In the genomic region with DNA sequence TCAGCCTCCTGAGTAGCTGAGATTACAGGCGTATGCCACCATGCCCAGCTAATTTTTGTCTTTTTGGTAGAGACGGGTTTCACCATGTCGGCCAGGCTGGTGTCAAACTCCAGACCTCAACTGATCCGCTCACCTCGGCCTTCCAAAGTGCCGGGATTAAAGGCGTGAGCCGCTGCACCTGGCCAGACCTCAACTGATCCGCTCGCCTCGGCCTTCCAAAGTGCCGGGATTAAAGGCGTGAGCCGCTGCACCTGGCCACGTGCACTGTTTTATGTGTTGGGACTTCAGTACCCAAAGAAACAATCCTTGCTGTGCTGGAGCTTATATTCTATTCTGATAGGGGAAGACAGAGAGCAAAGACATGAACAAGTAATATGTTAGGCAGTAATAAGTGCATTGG, we compare ENCODE assay signal across 16 cellular contexts. TPM values are rescaled to one million over a fixed set of nuclear protein-coding genes. Genes with fewer than 3 reads are reported as not detected.
DNase-seq lines count a peak whose midpoint lies in the region; ATAC-seq and TF ChIP-seq lines count a peak whose summit lies in the region.
"Had no signal": no experiment of that assay in that cellular context is flagged by ENCODE, and none has a peak within 500 bp of the region (broad histone marks: within the 10 kb centered on the region; RNA-seq: fewer than 3 reads in every experiment).

No MANE protein-coding gene starts in this region.

- no peaks in the 10 kb centered on the region for H3K9me3 Mint-ChIP-seq in CD4-positive, alpha-beta T cell
- no peaks in the 10 kb centered on the region for H3K9me3 Mint-ChIP-seq in activated CD8-positive, alpha-beta T cell treated with anti-CD3 and anti-CD28 coated beads, Interleukin-2, amount 10 ng/mL, durations not matched to agents 7 days and 5 days (ENCODE audit: insufficient read depth)
- no peaks in the 10 kb centered on the region for H3K9me3 Mint-ChIP-seq in Caco-2 (ENCODE audit: unreplicated experiment)

- H3K9ac ChIP-seq in mucosa of rectum (ENCODE audit: low read depth in 1 of 2, low read length in 2 of 2), result peak overlapping the region; percentile 27 to 57

- peak overlapping the region; percentile 57 for H3K27ac ChIP-seq in CD4-positive, alpha-beta T cell (ENCODE audit: low read depth, low read length)
- H3K27ac ChIP-seq in mucosa of rectum (ENCODE audit: low read depth in 2 of 2, low read length in 2 of 2), result peak overlapping the region; percentile 92 to 94
- H3K27ac ChIP-seq: adrenal gland, thoracic aorta had no signal

- peak overlapping the region; percentile 83 for H3K27ac Mint-ChIP-seq in CD4-positive, alpha-beta T cell
- H3K27ac Mint-ChIP-seq in activated CD8-positive, alpha-beta T cell treated with anti-CD3 and anti-CD28 coated beads, Interleukin-2, amount 10 ng/mL, durations not matched to agents 7 days and 5 days, result peak overlapping the region; percentile 89
- H3K27ac Mint-ChIP-seq in Caco-2 (ENCODE audit: unreplicated experiment), result no peak overlapping the region

- CTCF ChIA-PET in CD4-positive, alpha-beta T cell (lab: Charles Lee), result interaction anchor here (4.8 kb wide), 1 partner anchor 13 kb away, joined by 25 read pairs; no protein-coding TSS in a partner anchor
- CTCF ChIA-PET in activated CD8-positive, alpha-beta T cell treated with anti-CD3 and anti-CD28 coated beads, Interleukin-2, amount 10 ng/mL, durations not matched to agents 7 days and 5 days (lab: Charles Lee), result interaction anchor here (1.1 to 7.4 kb wide), 5 partner anchors 9 to 21 kb away, joined by 3 to 65 read pairs (median 6); no protein-coding TSS in a partner anchor
- CTCF ChIA-PET in Caco-2 (lab: Charles Lee), result no interaction called here

- POLR2A ChIA-PET in CD4-positive, alpha-beta T cell (lab: Charles Lee), result interaction anchor here (5.8 kb wide), 1 partner anchor 9 kb away, joined by 44 read pairs; the partner anchor contains the start of gene TRAF5
- POLR2A ChIA-PET in activated CD8-positive, alpha-beta T cell treated with anti-CD3 and anti-CD28 coated beads, Interleukin-2, amount 10 ng/mL, durations not matched to agents 7 days and 5 days (lab: Charles Lee), result interaction anchor here (0.6 to 2.0 kb wide), 2 partner anchors 46 to 332 kb away, joined by 4 to 11 read pairs; no protein-coding TSS in a partner anchor
- POLR2A ChIA-PET in Caco-2 (lab: Charles Lee), result no interaction called here

- no TSS peak for BruUV-seq in Caco-2 (replicated peaks; lab: Mats Ljungman, UMichigan)

- TF ChIP-seq CTCF in CD4-positive, alpha-beta T cell (IDR thresholded peaks at IDR 0.05), result no peak
- no peak for TF ChIP-seq CTCF in Caco-2 (IDR thresholded peaks at IDR 0.05; ENCODE audit: insufficient read depth in 1 of 2, low read depth in 1 of 2, low read length in 1 of 2, severe bottlenecking in 1 of 2, unreplicated experiment in 1 of 2)

- H3K4me1 ChIP-seq in mucosa of rectum (ENCODE audit: control insufficient read depth in 2 of 2, insufficient read depth in 2 of 2, low read length in 2 of 2) (peaks cover 62 to 72% of the 10 kb centered on the region in 2 donors), Caco-2 (peaks cover 16% of the 10 kb centered on the region)

- H3K36me3 ChIP-seq in mucosa of rectum (ENCODE audit: control insufficient read depth in 2 of 2, insufficient read depth in 2 of 2, low read length in 2 of 2) (no peaks in the 10 kb centered on the region), Caco-2 (ENCODE audit: control insufficient read depth, insufficient read depth, low read length) (no peaks in the 10 kb centered on the region)
- H3K36me3 ChIP-seq: adrenal gland, thoracic aorta had no signal

- DNase-seq in CD4-positive, alpha-beta T cell, result no peak
- peak; percentile 72 for DNase-seq in DMS53 (lab: John Stamatoyannopoulos, UW)
- DNase-seq in activated CD8-positive, alpha-beta T cell treated with anti-CD3 and anti-CD28 coated beads, Interleukin-2, amount 10 ng/mL, durations not matched to agents 7 days and 5 days, result no peak
- DNase-seq in Caco-2, result no peak
- no peak for DNase-seq in NCI-H1436 (lab: John Stamatoyannopoulos, UW)
- no peak for DNase-seq in NCI-H2171 (lab: John Stamatoyannopoulos, UW)
- DNase-seq: adrenal gland; caudate nucleus; HCEC 1CT; hippocampal formation; NCI-H2107; NCI-H526; stimulated activated CD4-positive, alpha-beta T cell treated with anti-CD3 and anti-CD28 coated beads, Interleukin-2, amount 100 ng/mL, for 24 hours had no signal

- H3K4me1 Mint-ChIP-seq in CD4-positive, alpha-beta T cell (ENCODE audit: low read depth), result peaks cover 84% of the 10 kb centered on the region
- peaks cover 88% of the 10 kb centered on the region for H3K4me1 Mint-ChIP-seq in activated CD8-positive, alpha-beta T cell treated with anti-CD3 and anti-CD28 coated beads, Interleukin-2, amount 10 ng/mL, durations not matched to agents 7 days and 5 days (ENCODE audit: low read depth)
- peaks cover 14% of the 10 kb centered on the region for H3K4me1 Mint-ChIP-seq in Caco-2 (ENCODE audit: low read depth, unreplicated experiment)

- peak overlapping the region; percentile 18 for H3K4me3 Mint-ChIP-seq in CD4-positive, alpha-beta T cell
- H3K4me3 Mint-ChIP-seq in activated CD8-positive, alpha-beta T cell treated with anti-CD3 and anti-CD28 coated beads, Interleukin-2, amount 10 ng/mL, durations not matched to agents 7 days and 5 days, result no peak overlapping the region
- no peak overlapping the region for H3K4me3 Mint-ChIP-seq in Caco-2 (ENCODE audit: unreplicated experiment)

- H3K9me3 ChIP-seq in CD4-positive, alpha-beta T cell (ENCODE audit: control insufficient read depth, low read length), result no peaks in the 10 kb centered on the region
- H3K9me3 ChIP-seq in mucosa of rectum (ENCODE audit: control insufficient read depth in 2 of 2, low read length in 2 of 2), result no peaks in the 10 kb centered on the region
- no peaks in the 10 kb centered on the region for H3K9me3 ChIP-seq in Caco-2
- H3K9me3 ChIP-seq: adrenal gland, thoracic aorta had no signal

- ATAC-seq in CD4-positive, alpha-beta T cell (ENCODE audit: poor library complexity), result no peak
- no peak for ATAC-seq in activated CD8-positive, alpha-beta T cell treated with anti-CD3 and anti-CD28 coated beads, Interleukin-2, amount 10 ng/mL, durations not matched to agents 7 days and 5 days
- ATAC-seq: sciatic nerve had no signal

- intact Hi-C loops in CD4-positive, alpha-beta T cell (cut with DNase I, micrococcal nuclease), result no loop called here
- intact Hi-C loops in Caco-2 (cut with micrococcal nuclease; ENCODE audit: unreplicated experiment), result no loop called here

- peak overlapping the region in 1 of 2 donors; percentile 53 for H3K4me3 ChIP-seq in mucosa of rectum (ENCODE audit: low read length in 2 of 2)
- no peak overlapping the region for H3K4me3 ChIP-seq in Caco-2 (ENCODE audit: low read depth, low read length)
- H3K4me3 ChIP-seq: adrenal gland, thoracic aorta had no signal

- peaks cover 23% of the 10 kb centered on the region for H3K36me3 Mint-ChIP-seq in CD4-positive, alpha-beta T cell (ENCODE audit: low read depth)
- H3K36me3 Mint-ChIP-seq in activated CD8-positive, alpha-beta T cell treated with anti-CD3 and anti-CD28 coated beads, Interleukin-2, amount 10 ng/mL, durations not matched to agents 7 days and 5 days (ENCODE audit: low read depth), result peaks cover 66% of the 10 kb centered on the region
- no peaks in the 10 kb centered on the region for H3K36me3 Mint-ChIP-seq in Caco-2 (ENCODE audit: insufficient read depth, unreplicated experiment)

- H3K27me3 Mint-ChIP-seq in CD4-positive, alpha-beta T cell, result no peaks in the 10 kb centered on the region
- no peaks in the 10 kb centered on the region for H3K27me3 Mint-ChIP-seq in activated CD8-positive, alpha-beta T cell treated with anti-CD3 and anti-CD28 coated beads, Interleukin-2, amount 10 ng/mL, durations not matched to agents 7 days and 5 days (ENCODE audit: low read depth)
- H3K27me3 Mint-ChIP-seq in Caco-2 (ENCODE audit: insufficient read depth, unreplicated experiment), result no peaks in the 10 kb centered on the region

- no peaks in the 10 kb centered on the region for H3K27me3 ChIP-seq in CD4-positive, alpha-beta T cell (ENCODE audit: control insufficient read depth, insufficient read depth, low read length)
- no peaks in the 10 kb centered on the region for H3K27me3 ChIP-seq in mucosa of rectum (ENCODE audit: control insufficient read depth in 2 of 2, insufficient read depth in 2 of 2, low read length in 2 of 2)
- no peaks in the 10 kb centered on the region for H3K27me3 ChIP-seq in Caco-2 (replicated peaks; ENCODE audit: control insufficient read depth, insufficient read depth, low read length)
- H3K27me3 ChIP-seq: adrenal gland had no signal

RNA-seq across cellular contexts. Expression of gene TRAF5, which starts 10.1 kb away (rescaled TPM):
- 10 to 100 TPM; 21.9 to 23.2 TPM for total RNA-seq in CD4-positive, alpha-beta T cell
- total RNA-seq in activated CD8-positive, alpha-beta T cell treated with anti-CD3 and anti-CD28 coated beads, Interleukin-2, amount 10 ng/mL, durations not matched to agents 7 days and 5 days, result 10 to 100 TPM; 61.1 to 64.4 TPM
- 8.5 and 8.8 TPM in 2 replicates for total RNA-seq in Caco-2 (2022)
